Comparison of ENCODE assay signal across 13 cellular contexts in the genomic region with DNA sequence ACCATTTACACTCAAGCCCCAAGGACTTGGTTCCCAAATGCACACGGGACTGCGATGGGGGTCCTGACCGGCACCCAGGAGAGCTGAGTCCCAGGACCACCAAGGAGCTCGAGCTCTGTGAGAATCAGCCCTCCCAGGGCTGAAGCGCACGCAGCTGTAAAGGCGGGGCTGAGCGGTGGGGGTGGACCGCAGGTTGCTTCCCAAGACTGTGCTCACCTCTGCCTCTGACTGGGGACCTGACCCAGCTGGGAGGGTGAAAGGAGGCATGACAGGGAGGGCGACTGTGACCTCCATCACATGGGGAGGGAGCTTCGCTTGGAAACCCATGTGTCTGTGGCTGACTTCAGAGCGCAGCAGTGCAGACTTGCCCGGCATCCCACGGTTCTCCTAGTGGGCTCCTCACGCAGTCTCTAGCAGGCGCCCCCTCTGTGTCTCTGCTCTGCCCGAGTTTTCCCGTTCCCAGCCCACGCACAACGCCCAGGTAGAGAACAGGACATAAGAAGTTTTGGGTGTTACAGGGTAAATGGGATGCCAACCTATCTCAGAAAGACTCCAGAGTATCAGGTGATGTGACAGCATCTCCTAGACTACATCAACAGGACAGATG.
"Had no signal": no experiment of that assay in that cellular context is flagged by ENCODE, and none has a peak within 500 bp of the region (broad histone marks: within the 10 kb centered on the region; RNA-seq: fewer than 3 reads in every experiment).

No MANE protein-coding gene starts in this region.

- H3K27me3 Mint-ChIP-seq: central memory CD8-positive, alpha-beta T cell; stimulated activated memory B cell treated with anti-CD40 and anti-IgM and Interleukin-4, amounts not matched to agents 10 μg/mL and 1 μg/mL and 100 μg/mL, for 72 hours; type B pancreatic cell had no signal

- H3K27ac ChIP-seq: hepatocyte had no signal

- H3K27me3 ChIP-seq: hepatocyte had no signal

- H3K4me3 Mint-ChIP-seq: central memory CD8-positive, alpha-beta T cell; neural crest cell; stimulated activated memory B cell treated with anti-CD40 and anti-IgM and Interleukin-4, amounts not matched to agents 10 μg/mL and 1 μg/mL and 100 μg/mL, for 72 hours; type B pancreatic cell had no signal

- DNase-seq: activated effector memory CD4-positive, alpha-beta T cell treated with anti-CD3 and anti-CD28 coated beads, Interleukin-2, amount 50 U/mL, for 16 hours; activated T-cell treated with anti-CD3 and anti-CD28 coated beads for 4 hours; effector memory CD4-positive, alpha-beta T cell; erythroblast; kidney; Right ventricle myocardium superior had no signal

- FAIRE-seq: kidney had no signal

- H3K4me1 Mint-ChIP-seq: neural crest cell; stimulated activated memory B cell treated with anti-CD40 and anti-IgM and Interleukin-4, amounts not matched to agents 10 μg/mL and 1 μg/mL and 100 μg/mL, for 72 hours had no signal

- H3K79me2 ChIP-seq: hepatocyte had no signal

- H3K4me3 ChIP-seq: hepatocyte, smooth muscle cell had no signal

- ATAC-seq: SK-N-SH treated with all-trans-retinoic acid at 6 μM for 48 hours; stimulated activated memory B cell treated with anti-CD40 and anti-IgM and Interleukin-4, amounts not matched to agents 10 μg/mL and 1 μg/mL and 100 μg/mL, for 72 hours had no signal

- H3K36me3 Mint-ChIP-seq: type B pancreatic cell had no signal

- H3K27ac Mint-ChIP-seq: stimulated activated memory B cell treated with anti-CD40 and anti-IgM and Interleukin-4, amounts not matched to agents 10 μg/mL and 1 μg/mL and 100 μg/mL, for 72 hours; type B pancreatic cell had no signal

- H3K9me3 Mint-ChIP-seq: central memory CD8-positive, alpha-beta T cell; neural crest cell; stimulated activated memory B cell treated with anti-CD40 and anti-IgM and Interleukin-4, amounts not matched to agents 10 μg/mL and 1 μg/mL and 100 μg/mL, for 72 hours; type B pancreatic cell had no signal

- H3K4me2 ChIP-seq: hepatocyte, smooth muscle cell had no signal

- H2AFZ ChIP-seq: hepatocyte had no signal
